Comparison of ENCODE assay signal across 16 cellular contexts in the genomic region with DNA sequence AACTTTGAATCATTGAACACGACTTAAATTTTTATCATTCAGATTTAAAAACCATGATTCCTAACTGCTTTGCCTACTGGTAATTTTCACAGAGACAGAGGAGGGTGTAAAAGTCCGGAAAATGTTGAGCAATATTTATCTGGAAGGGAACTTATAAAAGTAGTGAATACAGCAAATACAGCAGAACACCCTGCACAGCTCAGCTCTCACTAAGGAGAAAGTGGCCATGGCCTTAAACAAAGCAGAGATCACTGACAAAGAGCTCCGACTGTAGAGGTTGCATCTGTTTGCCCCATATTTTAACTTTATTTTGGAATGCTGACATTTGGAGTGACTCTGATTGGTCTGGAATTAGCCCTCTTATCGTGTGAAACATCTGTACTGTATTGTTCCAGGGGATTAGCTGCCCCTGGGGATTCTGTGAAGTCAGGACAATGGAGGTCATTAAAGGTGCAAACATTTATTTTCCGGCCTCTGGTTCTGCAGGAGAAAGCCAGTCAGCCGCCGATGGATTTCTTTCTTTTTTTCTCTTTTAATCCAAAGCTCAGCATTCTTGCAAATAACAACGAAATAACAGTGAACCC.
A peak's percentile ranks its signal among the peaks of the same experiment; 100 is the strongest.
DNase-seq lines count a peak whose midpoint lies in the region; ATAC-seq and TF ChIP-seq lines count a peak whose summit lies in the region.
"Had no signal": no experiment of that assay in that cellular context is flagged by ENCODE, and none has a peak within 500 bp of the region (broad histone marks: within the 10 kb centered on the region; RNA-seq: fewer than 3 reads in every experiment).

No MANE protein-coding gene starts in this region.

- no peak overlapping the region for H3K27ac ChIP-seq in smooth muscle cell (ENCODE audit: low read depth)

- H3K9ac ChIP-seq in smooth muscle cell (ENCODE audit: low read depth): no peak overlapping the region

- H3K9me3 ChIP-seq in smooth muscle cell (replicated peaks; ENCODE audit: low read depth): no peaks in the 10 kb centered on the region

- peak overlapping the region; percentile 24 for H3K4me2 ChIP-seq in smooth muscle cell

- DNase-seq in NCI-H146 (lab: John Stamatoyannopoulos, UW): peak; percentile 73
- DNase-seq in choroid plexus epithelial cell (ENCODE audit: low read depth): peak; percentile 50
- peak; percentile 33 for DNase-seq in iPS-NIHi7 (ENCODE audit: extremely low spot score)
- no peak for DNase-seq in smooth muscle cell (lab: John Stamatoyannopoulos, UW; ENCODE audit: unreplicated experiment)
- no peak for DNase-seq in HuH-7 (ENCODE audit: low spot score)
- no peak for DNase-seq in hippocampal formation (lab: John Stamatoyannopoulos, UW)
- DNase-seq: CD8-positive, alpha-beta T cell; effector CD8-positive, alpha-beta T cell; hypothalamus; naive B cell; NCI-H2081 treated with DMSO at 0.1 percent for 48 hours; RPMI8226; stimulated activated naive B cell treated with anti-CD40 and anti-IgM and Interleukin-4, amounts not matched to agents 10 μg/mL and 1 μg/mL and 100 μg/mL, for 72 hours; T1000 had no signal

- ATAC-seq in activated CD4-positive, CD25-positive, alpha-beta regulatory T cell treated with anti-CD3 and anti-CD28 coated beads, Interleukin-2, amount 50 U/mL, for 24 hours: no peak
- ATAC-seq: activated naive CD4-positive, alpha-beta T cell treated with anti-CD3 and anti-CD28 coated beads, Interleukin-2, amount 50 U/mL, for 72 hours; CD8-positive, alpha-beta T cell; stimulated activated naive B cell treated with anti-CD40 and anti-IgM and Interleukin-4, amounts not matched to agents 10 μg/mL and 1 μg/mL and 100 μg/mL, for 72 hours had no signal

- peak overlapping the region; percentile 11 for H3K4me3 ChIP-seq in choroid plexus epithelial cell (ENCODE audit: low read depth, low read length)
- no peak overlapping the region for H3K4me3 ChIP-seq in smooth muscle cell

- H4K20me1 ChIP-seq in smooth muscle cell (ENCODE audit: low read depth): no peaks in the 10 kb centered on the region

- 28% methylated on average over 8 of the region's 8 CpGs for WGBS in smooth muscle cell (ENCODE audit: low lambda C conversion rate)

- H3F3A ChIP-seq in smooth muscle cell (ENCODE audit: low read depth): no peaks in the 10 kb centered on the region

- no peaks in the 10 kb centered on the region for H3K79me2 ChIP-seq in smooth muscle cell (ENCODE audit: low read depth)

- H3K4me1 ChIP-seq in smooth muscle cell (ENCODE audit: low read depth): peaks cover 47% of the 10 kb centered on the region

- TF ChIP-seq CTCF in choroid plexus epithelial cell (conservative IDR thresholded peaks at IDR 0.05; ENCODE audit: low read depth, low read length) (no peak), smooth muscle cell (IDR thresholded peaks at IDR 0.05; ENCODE audit: borderline replicate concordance, insufficient read depth, poor library complexity, severe bottlenecking) (no peak)

- H2AFZ ChIP-seq in smooth muscle cell (ENCODE audit: low read depth): peak overlapping the region; percentile 40

- H3K27me3 ChIP-seq in smooth muscle cell (ENCODE audit: low read depth): no peaks in the 10 kb centered on the region

- H3K36me3 ChIP-seq in smooth muscle cell (ENCODE audit: low read depth): no peaks in the 10 kb centered on the region

Comparison
In these comparisons a context has a peak if more than half of its experiments do, and no peak if none do; other contexts are left out.
1. DNase-seq: peak in NCI-H146 (single experiment), choroid plexus epithelial cell (single experiment) and iPS-NIHi7 (single experiment); none in smooth muscle cell (single experiment), HuH-7 (single experiment) and hippocampal formation (0 of 2).